In the genomic region with DNA sequence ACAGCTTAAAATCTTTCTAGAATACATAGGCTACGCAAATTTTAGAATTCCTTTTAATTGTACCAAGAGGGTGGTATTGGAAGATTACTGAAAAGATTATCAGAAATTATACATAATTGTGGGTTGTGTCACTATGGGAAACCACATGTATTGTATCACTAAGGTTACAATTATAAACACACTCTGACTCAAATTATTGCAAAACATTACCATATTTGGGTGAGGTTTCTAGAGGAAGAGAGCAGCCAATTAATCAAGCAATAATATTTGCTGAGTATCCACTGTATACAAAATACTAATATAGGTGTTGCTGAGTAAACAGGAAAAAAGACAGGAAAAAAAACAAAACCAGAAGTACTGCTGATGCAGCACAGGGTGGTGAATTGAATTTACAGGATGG, we compare ENCODE assay signal across 14 cellular contexts. TPM values are rescaled to one million over a fixed set of nuclear protein-coding genes. Genes with fewer than 3 reads are reported as not detected.
DNase-seq lines count a peak whose midpoint lies in the region; ATAC-seq, FAIRE-seq and TF ChIP-seq lines count a peak whose summit lies in the region.
"Had no signal": no experiment of that assay in that cellular context is flagged by ENCODE, and none has a peak within 500 bp of the region (broad histone marks: within the 10 kb centered on the region; RNA-seq: fewer than 3 reads in every experiment).

No MANE protein-coding gene starts in this region.

- POLR2A ChIA-PET in CD4-positive, alpha-beta T cell (lab: Charles Lee), result no interaction called here

- H3K36me3 ChIP-seq in endodermal cell (ENCODE audit: control insufficient read depth, insufficient read depth, low read length), result no peaks in the 10 kb centered on the region
- H3K36me3 ChIP-seq: sigmoid colon had no signal

- ATAC-seq in CD4-positive, alpha-beta T cell (ENCODE audit: poor library complexity), result no peak
- ATAC-seq in GM21619 (IDR thresholded peaks at IDR 0.05; ENCODE audit: unreplicated experiment) (no peak), GM19023 (IDR thresholded peaks at IDR 0.05; ENCODE audit: unreplicated experiment) (no peak)
- ATAC-seq: activated CD4-positive, alpha-beta T cell treated with anti-CD3 and anti-CD28 coated beads for 36 hours; activated naive CD4-positive, alpha-beta T cell treated with anti-CD3 and anti-CD28 coated beads, Interleukin-2, amount 50 U/mL, for 72 hours had no signal

- H3K9me3 Mint-ChIP-seq in CD4-positive, alpha-beta T cell, result no peaks in the 10 kb centered on the region
- peaks cover 2% of the 10 kb centered on the region for H3K9me3 Mint-ChIP-seq in endodermal cell
- H3K9me3 Mint-ChIP-seq: activated naive CD4-positive, alpha-beta T cell treated with anti-CD3 and anti-CD28 coated beads, Interleukin-2, amount 50 U/mL, for 72 hours had no signal

- TF ChIP-seq CTCF in CD4-positive, alpha-beta T cell (IDR thresholded peaks at IDR 0.05), result no peak
- TF ChIP-seq CTCF in NB4 (IDR thresholded peaks at IDR 0.05; ENCODE audit: low read depth, low read length) (no peak), endodermal cell (conservative IDR thresholded peaks at IDR 0.05) (no peak)

- no peak overlapping the region for H3K27ac Mint-ChIP-seq in CD4-positive, alpha-beta T cell
- H3K27ac Mint-ChIP-seq in endodermal cell, result no peak overlapping the region
- H3K27ac Mint-ChIP-seq: activated CD4-positive, alpha-beta T cell treated with anti-CD3 and anti-CD28 coated beads for 36 hours; activated naive CD4-positive, alpha-beta T cell treated with anti-CD3 and anti-CD28 coated beads, Interleukin-2, amount 50 U/mL, for 72 hours had no signal

- intact Hi-C loops in CD4-positive, alpha-beta T cell (cut with DNase I, micrococcal nuclease), result no loop called here

- H3K27me3 Mint-ChIP-seq in CD4-positive, alpha-beta T cell, result peaks cover 12% of the 10 kb centered on the region
- peaks cover 6% of the 10 kb centered on the region for H3K27me3 Mint-ChIP-seq in endodermal cell (ENCODE audit: insufficient read depth)

- H3K4me3 ChIP-seq in NB4 (ENCODE audit: low read depth, low read length) (no peak overlapping the region), endodermal cell (ENCODE audit: low read length) (no peak overlapping the region)
- H3K4me3 ChIP-seq: sigmoid colon had no signal

- peaks cover 5% of the 10 kb centered on the region for H3K4me1 ChIP-seq in endodermal cell (ENCODE audit: control insufficient read depth, insufficient read depth, low read length)

- H3K4me1 Mint-ChIP-seq in CD4-positive, alpha-beta T cell (ENCODE audit: low read depth), result peaks cover 24% of the 10 kb centered on the region
- peaks cover 15% of the 10 kb centered on the region for H3K4me1 Mint-ChIP-seq in endodermal cell

- CTCF ChIA-PET in CD4-positive, alpha-beta T cell (lab: Charles Lee), result no interaction called here

- WGBS in endodermal cell (ENCODE audit: insufficient coverage in 1 of 2, insufficient read length in 1 of 2), 2 experiments, result 100% methylated on average over 1 of the region's 1 CpG; no CpG with 5 or more reads in 1 of the 2 experiments

- no peaks in the 10 kb centered on the region for H3K9me3 ChIP-seq in CD4-positive, alpha-beta T cell (ENCODE audit: control insufficient read depth, low read length)
- no peaks in the 10 kb centered on the region for H3K9me3 ChIP-seq in endodermal cell (ENCODE audit: control insufficient read depth, low read length)
- H3K9me3 ChIP-seq: sigmoid colon had no signal

- no peak overlapping the region for H3K9ac ChIP-seq in endodermal cell (ENCODE audit: extremely low read depth, low read length, poor library complexity, severe bottlenecking)

- no peak overlapping the region for H3K27ac ChIP-seq in CD4-positive, alpha-beta T cell (ENCODE audit: low read depth, low read length)
- H3K27ac ChIP-seq in endodermal cell (ENCODE audit: low read depth, low read length), result no peak overlapping the region
- H3K27ac ChIP-seq: sigmoid colon had no signal

- TF ChIP-seq POLR2A in NB4 (IDR thresholded peaks at IDR 0.05; ENCODE audit: extremely low read depth, insufficient read length), result no peak

- peaks cover 11% of the 10 kb centered on the region for H3K36me3 Mint-ChIP-seq in CD4-positive, alpha-beta T cell (ENCODE audit: low read depth)
- no peaks in the 10 kb centered on the region for H3K36me3 Mint-ChIP-seq in endodermal cell (ENCODE audit: low read depth)

- no peak for DNase-seq in CD4-positive, alpha-beta T cell
- peak; percentile 72 for DNase-seq in NB4 (ENCODE audit: low read depth)
- peak; percentile 91 for DNase-seq in amniotic epithelial cell (ENCODE audit: low read depth)
- DNase-seq in kidney tubule cell (ENCODE audit: low spot score), result peak; percentile 63
- DNase-seq in GM19239 (ENCODE audit: insufficient read length, low spot score), result no peak
- DNase-seq in endodermal cell, result no peak
- DNase-seq: activated CD4-positive, alpha-beta T cell treated with anti-CD3 and anti-CD28 coated beads for 36 hours; DND-41; erythroblast; midbrain; sigmoid colon had no signal

- no peak for FAIRE-seq in GM19239 (lab: Jason Lieb, UNC)

- no peaks in the 10 kb centered on the region for H3K27me3 ChIP-seq in CD4-positive, alpha-beta T cell (ENCODE audit: control insufficient read depth, insufficient read depth, low read length)
- no peaks in the 10 kb centered on the region for H3K27me3 ChIP-seq in endodermal cell (ENCODE audit: control insufficient read depth, insufficient read depth, low read length, poor library complexity, severe bottlenecking)
- H3K27me3 ChIP-seq: sigmoid colon had no signal

- peak overlapping the region; percentile 34 for H3K4me3 Mint-ChIP-seq in CD4-positive, alpha-beta T cell
- H3K4me3 Mint-ChIP-seq in endodermal cell, result no peak overlapping the region
- H3K4me3 Mint-ChIP-seq: activated CD4-positive, alpha-beta T cell treated with anti-CD3 and anti-CD28 coated beads for 36 hours had no signal

RNA-seq across cellular contexts. Expression of a gene that starts 3.1 kb away (rescaled TPM):
- total RNA-seq in CD4-positive, alpha-beta T cell, result 10 to 100 TPM; 93.6 to 96.5 TPM
- total RNA-seq in endodermal cell, result 100 to 1,000 TPM; 127 to 133 TPM
- 88.2 TPM for polyA plus RNA-seq in endodermal cell (2013, experiment 1 of 2)
- polyA plus RNA-seq in endodermal cell (2013, experiment 2 of 2), result 92.9 TPM

Comparison
In these comparisons a context has a peak if more than half of its experiments do, and no peak if none do; other contexts are left out.
1. DNase-seq: peak in NB4 (single experiment), amniotic epithelial cell (single experiment) and kidney tubule cell (single experiment); none in CD4-positive, alpha-beta T cell (0 of 10), GM19239 (single experiment) and endodermal cell (single experiment).